Comparison of ENCODE assay signal across 18 cellular contexts in genomic region chr4:24956763-24957162, GRCh38.
"Had no signal": no experiment of that assay in that cellular context is flagged by ENCODE, and none has a peak within 500 bp of the region (broad histone marks: within the 10 kb centered on the region; RNA-seq: fewer than 3 reads in every experiment).

No MANE protein-coding gene starts in this region.

- H3K9me3 ChIP-seq: SJSA1 had no signal

- H3K27ac ChIP-seq: SJSA1, SK-N-MC had no signal

- DNase-seq: KBM-7, MV-4-11, NCI-H1048, NCI-H1105, NCI-H1417, NCI-H1436 treated with DMSO at 0.1 percent for 48 hours, NCI-H1694, NCI-H187 treated with DMSO at 0.1 percent for 48 hours, NCI-H2029 treated with DMSO at 0.1 percent for 48 hours, NCI-H2227 treated with DMSO at 0.1 percent for 48 hours, NCI-H524 treated with DMSO at 0.1 percent for 48 hours, NCI-H69, NCI-H774, Right ventricle myocardium superior, RPMI8226, SIG-M5 had no signal

- H3K4me3 ChIP-seq: SJSA1, SK-N-MC had no signal

- H3K4me1 ChIP-seq: SJSA1 had no signal

- H3K27me3 ChIP-seq: SJSA1 had no signal

- H3K36me3 ChIP-seq: SJSA1 had no signal
